In the genomic region with DNA sequence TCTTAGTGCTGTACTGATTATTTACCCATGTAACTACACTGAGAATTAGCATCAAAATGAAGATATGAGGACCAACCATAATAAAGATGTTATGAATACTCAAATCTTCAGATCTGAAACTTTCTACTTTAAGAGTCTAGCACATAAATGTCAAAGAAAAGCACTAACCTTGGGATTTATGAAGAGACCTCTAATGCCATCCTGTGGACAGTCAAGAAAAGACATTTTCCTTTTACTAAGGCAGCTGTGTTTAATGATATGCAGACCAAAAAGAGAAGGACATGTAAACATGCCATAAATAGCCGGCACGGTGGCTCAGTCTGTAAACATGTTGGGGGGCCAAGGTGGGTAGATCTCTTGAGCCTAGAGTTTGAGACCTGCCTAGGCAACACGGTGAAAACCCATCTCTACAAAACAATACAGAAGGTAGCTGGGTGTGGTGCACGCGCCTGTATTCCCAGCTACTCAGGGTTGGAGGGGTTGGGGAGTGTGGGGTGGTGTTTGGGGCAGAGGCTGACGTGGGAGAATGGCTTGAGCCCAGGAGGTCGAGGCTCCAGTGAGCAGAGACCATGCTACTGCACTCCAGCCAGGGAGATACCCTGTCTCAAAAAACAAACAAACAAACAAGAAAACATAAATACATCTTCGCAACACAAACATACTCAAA, we compare ENCODE assay signal across 10 cellular contexts.
A peak's percentile ranks its signal among the peaks of the same experiment; 100 is the strongest.
DNase-seq lines count a peak whose midpoint lies in the region; ATAC-seq, FAIRE-seq and TF ChIP-seq lines count a peak whose summit lies in the region.
"Had no signal": no experiment of that assay in that cellular context is flagged by ENCODE, and none has a peak within 500 bp of the region (broad histone marks: within the 10 kb centered on the region; RNA-seq: fewer than 3 reads in every experiment).

No MANE protein-coding gene starts in this region.

- no peaks in the 10 kb centered on the region for H3K27me3 ChIP-seq in GM23338 (ENCODE audit: insufficient read depth)
- H3K27me3 ChIP-seq in bronchial epithelial cell (ENCODE audit: control insufficient read depth, insufficient read depth, low read length), result no peaks in the 10 kb centered on the region
- no peaks in the 10 kb centered on the region for H3K27me3 ChIP-seq in neural cell (ENCODE audit: insufficient read depth, low read depth, low read length)

- TF ChIP-seq CTCF in GM23338 (conservative IDR thresholded peaks at IDR 0.05; ENCODE audit: low read depth in 2 of 2) (peak; percentile 53 to 66), bronchial epithelial cell (IDR thresholded peaks at IDR 0.05; ENCODE audit: insufficient read depth, low read length, severe bottlenecking) (peak; percentile 7), neural cell (IDR thresholded peaks at IDR 0.05; ENCODE audit: poor library complexity, severe bottlenecking) (peak; percentile 81)

- TF ChIP-seq RAD21 in neural cell (conservative IDR thresholded peaks at IDR 0.05), result peak; percentile 89

- H3K9ac ChIP-seq in neural cell (ENCODE audit: low read length), result no peak overlapping the region

- H3K27ac ChIP-seq in GM23338 (ENCODE audit: low read depth) (no peak overlapping the region), neural cell (ENCODE audit: low read length) (no peak overlapping the region)

- H3K9me3 ChIP-seq in neural cell (ENCODE audit: low read length), result no peaks in the 10 kb centered on the region

- H3K4me1 ChIP-seq in GM23338 (ENCODE audit: insufficient read depth), result peaks cover 6% of the 10 kb centered on the region; the same call in 1 of the 2 replicates

- H3K4me1 Mint-ChIP-seq in GM23338, result peaks cover 6% of the 10 kb centered on the region; the same call in 1 of the 3 replicates
- H3K4me1 Mint-ChIP-seq: naive B cell had no signal

- H3F3A ChIP-seq in GM23338 (replicated peaks; ENCODE audit: low read depth) (no peaks in the 10 kb centered on the region), neural cell (ENCODE audit: insufficient read depth, low read length, poor library complexity, severe bottlenecking) (no peaks in the 10 kb centered on the region)

- H3K27me3 Mint-ChIP-seq in GM23338 (ENCODE audit: insufficient read depth, low read depth, poor library complexity), result no peaks in the 10 kb centered on the region
- H3K27me3 Mint-ChIP-seq: naive B cell had no signal

- H3K9me2 ChIP-seq in GM23338 (ENCODE audit: insufficient read depth), result no peaks in the 10 kb centered on the region; the same call in 1 of the 2 replicates
- H3K9me2 ChIP-seq in neural cell (ENCODE audit: insufficient read depth, low read length), result no peaks in the 10 kb centered on the region

- no peak overlapping the region for H3K4me3 ChIP-seq in GM23338
- no peak overlapping the region for H3K4me3 ChIP-seq in bronchial epithelial cell (ENCODE audit: low read depth, low read length)
- no peak overlapping the region for H3K4me3 ChIP-seq in neural cell (ENCODE audit: low read length)

- no peaks in the 10 kb centered on the region for H4K20me1 ChIP-seq in GM23338 (replicated peaks; ENCODE audit: insufficient read depth)
- no peaks in the 10 kb centered on the region for H4K20me1 ChIP-seq in neural cell (ENCODE audit: insufficient read depth)

- H3K36me3 ChIP-seq in GM23338 (ENCODE audit: insufficient read depth) (no peaks in the 10 kb centered on the region), bronchial epithelial cell (ENCODE audit: control insufficient read depth, insufficient read depth, low read length) (no peaks in the 10 kb centered on the region), neural cell (ENCODE audit: insufficient read depth, low read length) (no peaks in the 10 kb centered on the region)

- H2AFZ ChIP-seq in GM23338 (peak overlapping the region; percentile 52; the same call in 1 of the 2 replicates), neural cell (ENCODE audit: low read depth, low read length) (no peak overlapping the region)

- H3K36me3 Mint-ChIP-seq in GM23338 (ENCODE audit: low read depth), result no peaks in the 10 kb centered on the region
- H3K36me3 Mint-ChIP-seq: naive B cell had no signal

- H3K27ac Mint-ChIP-seq in GM23338, result peak overlapping the region; percentile 56; the same call in 1 of the 2 replicates
- H3K27ac Mint-ChIP-seq: naive B cell had no signal

- peak; percentile 68 for DNase-seq in GM23338 (ENCODE audit: low spot score)
- peak; percentile 16 for DNase-seq in NCI-H2081 treated with DMSO at 0.1 percent for 48 hours (lab: John Stamatoyannopoulos, UW)
- DNase-seq in bronchial epithelial cell (ENCODE audit: low read depth), result peak; percentile 20
- DNase-seq in stimulated activated naive CD4-positive, alpha-beta T cell (lab: John Stamatoyannopoulos, UW), result no peak
- DNase-seq in OCI-M2 (lab: John Stamatoyannopoulos, UW; ENCODE audit: unreplicated experiment), result no peak
- DNase-seq in DMS79 treated with DMSO at 0.1 percent for 48 hours (lab: John Stamatoyannopoulos, UW), result no peak
- DNase-seq in activated CD8-positive, alpha-beta memory T cell treated with anti-CD3 and anti-CD28 coated beads for 24 hours, result no peak
- DNase-seq: activated gamma-delta T cell, naive B cell had no signal

- no peaks in the 10 kb centered on the region for H3K9me3 Mint-ChIP-seq in GM23338

- H3K4me3 Mint-ChIP-seq in GM23338, result no peak overlapping the region
- H3K4me3 Mint-ChIP-seq: naive B cell had no signal

- H3K4me2 ChIP-seq in GM23338 (no peak overlapping the region), neural cell (ENCODE audit: low read length) (no peak overlapping the region)

- no peak for TF ChIP-seq EP300 in neural cell (conservative IDR thresholded peaks at IDR 0.05; ENCODE audit: poor library complexity, severe bottlenecking)

- no peak for FAIRE-seq in bronchial epithelial cell (lab: Jason Lieb, UNC)

- ATAC-seq in GM23338, result peak; percentile 71

- H3K79me2 ChIP-seq in GM23338 (replicated peaks; ENCODE audit: insufficient read depth) (no peaks in the 10 kb centered on the region), neural cell (replicated peaks; ENCODE audit: insufficient read depth, low read length) (no peaks in the 10 kb centered on the region)

TF ChIP-seq in GM23338, 12 proteins besides CTCF, POLR2A, EP300 and RAD21 (continues in another document):
- no peak for TF ChIP-seq EZH2phosphoT487 (IDR thresholded peaks at IDR 0.05; ENCODE audit: unreplicated experiment)
- TF ChIP-seq, protein P1, sequence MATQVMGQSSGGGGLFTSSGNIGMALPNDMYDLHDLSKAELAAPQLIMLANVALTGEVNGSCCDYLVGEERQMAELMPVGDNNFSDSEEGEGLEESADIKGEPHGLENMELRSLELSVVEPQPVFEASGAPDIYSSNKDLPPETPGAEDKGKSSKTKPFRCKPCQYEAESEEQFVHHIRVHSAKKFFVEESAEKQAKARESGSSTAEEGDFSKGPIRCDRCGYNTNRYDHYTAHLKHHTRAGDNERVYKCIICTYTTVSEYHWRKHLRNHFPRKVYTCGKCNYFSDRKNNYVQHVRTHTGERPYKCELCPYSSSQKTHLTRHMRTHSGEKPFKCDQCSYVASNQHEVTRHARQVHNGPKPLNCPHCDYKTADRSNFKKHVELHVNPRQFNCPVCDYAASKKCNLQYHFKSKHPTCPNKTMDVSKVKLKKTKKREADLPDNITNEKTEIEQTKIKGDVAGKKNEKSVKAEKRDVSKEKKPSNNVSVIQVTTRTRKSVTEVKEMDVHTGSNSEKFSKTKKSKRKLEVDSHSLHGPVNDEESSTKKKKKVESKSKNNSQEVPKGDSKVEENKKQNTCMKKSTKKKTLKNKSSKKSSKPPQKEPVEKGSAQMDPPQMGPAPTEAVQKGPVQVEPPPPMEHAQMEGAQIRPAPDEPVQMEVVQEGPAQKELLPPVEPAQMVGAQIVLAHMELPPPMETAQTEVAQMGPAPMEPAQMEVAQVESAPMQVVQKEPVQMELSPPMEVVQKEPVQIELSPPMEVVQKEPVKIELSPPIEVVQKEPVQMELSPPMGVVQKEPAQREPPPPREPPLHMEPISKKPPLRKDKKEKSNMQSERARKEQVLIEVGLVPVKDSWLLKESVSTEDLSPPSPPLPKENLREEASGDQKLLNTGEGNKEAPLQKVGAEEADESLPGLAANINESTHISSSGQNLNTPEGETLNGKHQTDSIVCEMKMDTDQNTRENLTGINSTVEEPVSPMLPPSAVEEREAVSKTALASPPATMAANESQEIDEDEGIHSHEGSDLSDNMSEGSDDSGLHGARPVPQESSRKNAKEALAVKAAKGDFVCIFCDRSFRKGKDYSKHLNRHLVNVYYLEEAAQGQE (IDR thresholded peaks at IDR 0.05; ENCODE audit: unreplicated experiment), result no peak
- no peak for TF ChIP-seq JUNB (IDR thresholded peaks at IDR 0.05; ENCODE audit: unreplicated experiment)

TF ChIP-seq in neural cell, 6 proteins besides CTCF, POLR2A, EP300 and RAD21:
- TF ChIP-seq, protein P1 (IDR thresholded peaks at IDR 0.05; ENCODE audit: borderline replicate concordance), result no peak
- TF ChIP-seq SMC3 (conservative IDR thresholded peaks at IDR 0.05; ENCODE audit: poor library complexity), result peak; percentile 87

Comparison
In these comparisons a context has a peak if more than half of its experiments do, and no peak if none do; other contexts are left out.
1. DNase-seq: peak in GM23338 (single experiment), NCI-H2081 treated with DMSO at 0.1 percent for 48 hours (single experiment) and bronchial epithelial cell (single experiment); none in stimulated activated naive CD4-positive, alpha-beta T cell (0 of 6), OCI-M2 (single experiment), DMS79 treated with DMSO at 0.1 percent for 48 hours (single experiment) and activated CD8-positive, alpha-beta memory T cell treated with anti-CD3 and anti-CD28 coated beads for 24 hours (single experiment).
2. CTCF ChIP-seq: peak in every context shown above with its lines; median percentile 81 in neural cell; 60 in GM23338; 7 in bronchial epithelial cell.